16 cellular contexts compared by ENCODE assay signal in the genomic region with DNA sequence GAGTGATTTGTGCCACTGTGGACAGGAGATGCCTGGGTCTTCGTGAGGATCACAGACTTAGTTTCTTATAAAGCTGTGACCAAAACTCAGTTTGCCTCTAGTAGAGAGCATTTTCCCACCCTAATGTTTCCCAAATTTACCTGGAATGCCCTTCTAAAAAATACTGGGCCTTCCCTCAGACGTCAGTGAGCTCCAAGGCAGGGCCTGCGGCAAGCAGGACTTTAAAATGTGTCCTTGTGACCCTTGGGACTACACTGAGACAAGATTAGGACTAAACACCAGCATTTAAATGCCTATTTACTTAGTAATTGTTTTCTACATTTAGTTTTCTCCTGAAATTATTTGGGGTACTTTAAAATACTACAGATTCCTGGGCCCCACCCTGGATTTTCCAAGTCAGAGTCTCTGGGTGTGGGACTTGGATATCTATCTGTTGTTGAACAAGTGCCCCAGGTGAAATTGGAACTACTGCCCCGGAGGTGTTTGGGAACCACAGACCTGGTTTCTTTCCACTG.
"Had no signal": no experiment of that assay in that cellular context is flagged by ENCODE, and none has a peak within 500 bp of the region (broad histone marks: within the 10 kb centered on the region; RNA-seq: fewer than 3 reads in every experiment).

No MANE protein-coding gene starts in this region.

- ATAC-seq: activated T-cell treated with anti-CD3 and anti-CD28 coated beads, Interleukin-2, amount 50 U/mL, for 4 hours; gastroesophageal sphincter; stimulated activated naive CD8-positive, alpha-beta T cell treated with anti-CD3 and anti-CD28 coated beads, Interleukin-15, Interleukin-2, amounts not matched to agents 100 U/mL and 50 U/mL, for 24 hours had no signal

- H3K9me3 ChIP-seq: colonic mucosa, gastroesophageal sphincter had no signal

- H3K36me3 Mint-ChIP-seq: activated naive CD8-positive, alpha-beta T cell had no signal

- DNase-seq: activated CD4-positive, alpha-beta T cell treated with anti-CD3 and anti-CD28 coated beads, Interleukin-2, amount 50 U/mL, for 48 hours; activated CD4-positive, CD25-positive, alpha-beta regulatory T cell treated with anti-CD3 and anti-CD28 coated beads, Interleukin-2, amount 50 U/mL, for 72 hours; activated effector memory CD4-positive, alpha-beta T cell treated with anti-CD3 and anti-CD28 coated beads, Interleukin-2, amount 50 U/mL, for 16 hours; activated T-cell treated with anti-CD3 and anti-CD28 coated beads, Interleukin-2, amount 50 U/mL, for 4 hours; caudate nucleus; colonic mucosa; effector CD4-positive, alpha-beta T cell; hippocampal formation; kidney glomerular epithelial cell; stimulated activated CD4-positive, alpha-beta T cell treated with anti-CD3 and anti-CD28 coated beads, Interleukin-4, amount 100 ng/mL, for 1 hour; stimulated activated CD8-positive, alpha-beta memory T cell treated with anti-CD3 and anti-CD28 coated beads, Interleukin-4, amount 100 ng/mL, for 48 hours; stimulated activated naive CD8-positive, alpha-beta T cell treated with anti-CD3 and anti-CD28 coated beads, Interleukin-15, Interleukin-2, amounts not matched to agents 100 U/mL and 50 U/mL, for 24 hours; SW 1271 had no signal

- H3K27me3 ChIP-seq: colonic mucosa, gastroesophageal sphincter had no signal

- H3K4me3 ChIP-seq: colonic mucosa, gastroesophageal sphincter had no signal

- H3K36me3 ChIP-seq: colonic mucosa had no signal

- H3K4me1 ChIP-seq: colonic mucosa had no signal

- H3K27ac ChIP-seq: colonic mucosa, gastroesophageal sphincter had no signal

- H3K4me3 Mint-ChIP-seq: activated naive CD8-positive, alpha-beta T cell; activated T-cell treated with anti-CD3 and anti-CD28 coated beads, Interleukin-2, amount 50 U/mL, for 4 hours; nephron had no signal

- H3K9me3 Mint-ChIP-seq: activated T-cell treated with anti-CD3 and anti-CD28 coated beads, Interleukin-2, amount 50 U/mL, for 4 hours; nephron had no signal

- H3K27ac Mint-ChIP-seq: activated naive CD8-positive, alpha-beta T cell; nephron had no signal
